22 cellular contexts compared by ENCODE assay signal in genomic region chr11:1071571-1072115, GRCh38. TPM values are rescaled to one million over a fixed set of nuclear protein-coding genes. Genes with fewer than 3 reads are reported as not detected.
DNase-seq lines count a peak whose midpoint lies in the region; ATAC-seq, FAIRE-seq and TF ChIP-seq lines count a peak whose summit lies in the region.
"Had no signal": no experiment of that assay in that cellular context is flagged by ENCODE, and none has a peak within 500 bp of the region (broad histone marks: within the 10 kb centered on the region; RNA-seq: fewer than 3 reads in every experiment).

No MANE protein-coding gene starts in this region.

- ATAC-seq in HG03108 (IDR thresholded peaks at IDR 0.05; ENCODE audit: unreplicated experiment) (no peak), HG02623 (IDR thresholded peaks at IDR 0.05; ENCODE audit: unreplicated experiment) (no peak)
- ATAC-seq: activated CD8-positive, alpha-beta memory T cell treated with anti-CD3 and anti-CD28 coated beads, Interleukin-2, amount 10 ng/mL, durations not matched to agents 7 days and 5 days; T-cell had no signal

- no peak for TF ChIP-seq CTCF in kidney (IDR thresholded peaks at IDR 0.05; ENCODE audit: borderline replicate concordance, extremely low read depth, insufficient read depth)

- H3K9me3 ChIP-seq in kidney (ENCODE audit: control insufficient read depth in 1 of 2, low read length in 2 of 2), result no peaks in the 10 kb centered on the region
- H3K9me3 ChIP-seq: breast epithelium had no signal

- intact Hi-C loops in kidney (cut with DNase I), result no loop called here

- DNase-seq in activated effector memory CD4-positive, alpha-beta T cell treated with anti-CD3 and anti-CD28 coated beads, Interleukin-2, amount 50 U/mL, for 16 hours, result peak; percentile 58
- DNase-seq in activated effector memory CD4-positive, alpha-beta T cell treated with Interleukin-2 at 50 U/mL for 16 hours, result no peak
- DNase-seq in RPMI7951 (ENCODE audit: low read depth), result peak; percentile 18
- DNase-seq in kidney, result peak; percentile 73
- DNase-seq in urothelium cell line (ENCODE audit: low spot score), result peak; percentile 21
- no peak for DNase-seq in NCI-H82 (lab: John Stamatoyannopoulos, UW)
- DNase-seq: activated CD4-positive, alpha-beta T cell treated with anti-CD3 and anti-CD28 coated beads for 48 hours; activated CD8-positive, alpha-beta memory T cell treated with anti-CD3 and anti-CD28 coated beads, Interleukin-2, amount 10 ng/mL, durations not matched to agents 7 days and 5 days; cortex of kidney; NCI-H526; T-cell had no signal

- no peaks in the 10 kb centered on the region for H3K36me3 ChIP-seq in kidney (ENCODE audit: control insufficient read depth in 1 of 2, insufficient read depth in 2 of 2, low read length in 2 of 2)
- H3K36me3 ChIP-seq: breast epithelium had no signal

- no peak overlapping the region for H3K9ac ChIP-seq in kidney (ENCODE audit: low read length in 2 of 2)
- H3K9ac ChIP-seq: GM23248, parathyroid adenoma had no signal

- FAIRE-seq in kidney (lab: Jason Lieb, UNC) (no peak), urothelium cell line (lab: Jason Lieb, UNC) (no peak)
- FAIRE-seq: keratinocyte, TTC549 had no signal

- H3K4me3 ChIP-seq in kidney (ENCODE audit: low read length in 2 of 2), result no peak overlapping the region
- H3K4me3 ChIP-seq: breast epithelium, GM23248 had no signal

- H3K27ac ChIP-seq in kidney (ENCODE audit: low read depth in 2 of 2, low read length in 2 of 2), result no peak overlapping the region
- H3K27ac ChIP-seq: breast epithelium, GM23248, parathyroid adenoma had no signal

- no peaks in the 10 kb centered on the region for H3K4me1 ChIP-seq in kidney (ENCODE audit: control insufficient read depth in 1 of 2, insufficient read depth in 1 of 2, low read depth in 1 of 2, low read length in 2 of 2)
- H3K4me1 ChIP-seq: parathyroid adenoma had no signal

RNA-seq across cellular contexts. Expression of gene MUC2, which starts 3.0 kb away (rescaled TPM):
- total RNA-seq in RPMI7951 (2014; rRNA removed; shearing (Covaris generic)), result not detected in 2 replicates
- not detected for total RNA-seq in kidney
- polyA plus RNA-seq in kidney (ENCODE audit: insufficient read depth, low read depth, low replicate concordance), result not detected
- total RNA-seq: activated CD8-positive, alpha-beta memory T cell treated with anti-CD3 and anti-CD28 coated beads, Interleukin-2, amount 10 ng/mL, durations not matched to agents 7 days and 5 days; activated T-helper 2 cell treated with anti-CD3 and anti-CD28 coated beads, Interferon-gamma antibody, Interleukin-2, Interleukin-4, amounts not matched to agents 10 μg/mL and 5 μg/mL and 100 μg/mL, durations not matched to agents 14 hours and 24 hours and 36 hours; GM23248; OCI-LY7; urinary bladder had no signal
- polyA plus RNA-seq: GM23248, keratinocyte had no signal

RNA-seq across cellular contexts. Expression of gene MUC6, which starts 35.1 kb away (rescaled TPM):
- under 0.01 and 0.10 TPM in 2 replicates for total RNA-seq in RPMI7951 (2014; rRNA removed; shearing (Covaris generic))
- total RNA-seq in kidney, result 3.0 TPM
- 1.1 TPM for polyA plus RNA-seq in kidney (ENCODE audit: insufficient read depth, low read depth, low replicate concordance)
- total RNA-seq: activated CD8-positive, alpha-beta memory T cell treated with anti-CD3 and anti-CD28 coated beads, Interleukin-2, amount 10 ng/mL, durations not matched to agents 7 days and 5 days; activated T-helper 2 cell treated with anti-CD3 and anti-CD28 coated beads, Interferon-gamma antibody, Interleukin-2, Interleukin-4, amounts not matched to agents 10 μg/mL and 5 μg/mL and 100 μg/mL, durations not matched to agents 14 hours and 24 hours and 36 hours; GM23248; OCI-LY7; subcutaneous adipose tissue; urinary bladder had no signal
- polyA plus RNA-seq: GM23248, keratinocyte, urinary bladder had no signal

Comparison
In these comparisons a context has a peak if more than half of its experiments do, and no peak if none do; other contexts are left out.
1. DNase-seq: peak in activated effector memory CD4-positive, alpha-beta T cell treated with anti-CD3 and anti-CD28 coated beads, Interleukin-2, amount 50 U/mL, for 16 hours (single experiment), RPMI7951 (single experiment), kidney (single experiment) and urothelium cell line (single experiment); none in activated effector memory CD4-positive, alpha-beta T cell treated with Interleukin-2 at 50 U/mL for 16 hours (single experiment) and NCI-H82 (single experiment).